Comparison of ENCODE assay signal across 8 cellular contexts in the genomic region with DNA sequence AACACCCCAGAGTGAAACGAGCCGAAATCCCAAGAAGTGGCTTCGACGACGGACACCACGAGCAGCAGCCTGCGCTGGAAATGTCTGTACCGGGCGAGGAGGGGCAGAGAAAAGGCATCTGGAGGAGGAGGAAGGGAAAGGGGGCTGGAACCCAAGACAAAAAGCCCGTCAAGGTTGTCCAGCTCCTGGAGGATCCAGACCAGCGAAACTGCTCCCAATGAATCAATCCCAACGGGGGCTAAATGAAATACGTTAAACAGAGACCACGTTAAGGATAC. TPM values are rescaled to one million over a fixed set of nuclear protein-coding genes. Genes with fewer than 3 reads are reported as not detected.
DNase-seq lines count a peak whose midpoint lies in the region; ATAC-seq and TF ChIP-seq lines count a peak whose summit lies in the region.

No MANE protein-coding gene starts in this region.

- peaks cover 4% of the 10 kb centered on the region for H3K27me3 Mint-ChIP-seq in IgD-negative memory B cell
- H3K27me3 Mint-ChIP-seq in activated T-cell treated with anti-CD3 and anti-CD28 coated beads, Interleukin-2, amount 50 U/mL, for 4 hours (ENCODE audit: low read depth): no peaks in the 10 kb centered on the region

- H3K36me3 Mint-ChIP-seq in IgD-negative memory B cell: no peaks in the 10 kb centered on the region
- H3K36me3 Mint-ChIP-seq in activated T-cell treated with anti-CD3 and anti-CD28 coated beads, Interleukin-2, amount 50 U/mL, for 4 hours (ENCODE audit: insufficient read depth): no peaks in the 10 kb centered on the region

- peak overlapping the region; percentile 77 to 97 (median 86) for H3K27ac Mint-ChIP-seq in IgD-negative memory B cell

- peaks cover 18 to 39% (median 27%) of the 10 kb centered on the region in 3 donors for H3K4me1 Mint-ChIP-seq in IgD-negative memory B cell
- H3K4me1 Mint-ChIP-seq in activated T-cell treated with anti-CD3 and anti-CD28 coated beads, Interleukin-2, amount 50 U/mL, for 4 hours (ENCODE audit: low read depth): peaks cover 34% of the 10 kb centered on the region

- peak overlapping the region; percentile 85 to 98 (median 95) for H3K4me3 Mint-ChIP-seq in IgD-negative memory B cell
- H3K4me3 Mint-ChIP-seq in activated T-cell treated with anti-CD3 and anti-CD28 coated beads, Interleukin-2, amount 50 U/mL, for 4 hours: peak overlapping the region; percentile 89

- no peak for TF ChIP-seq CTCF in omental fat pad (IDR thresholded peaks at IDR 0.05)

- peak; percentile 44 for DNase-seq in NOMO-1 treated with DMSO at 0.1 percent for 48 hours (lab: John Stamatoyannopoulos, UW; ENCODE audit: unreplicated experiment)
- no peak for DNase-seq in NOMO-1 treated with dmso at 0.1 percent for 144 hours (lab: John Stamatoyannopoulos, UW; ENCODE audit: unreplicated experiment)
- no peak for DNase-seq in activated T-cell treated with anti-CD3 and anti-CD28 coated beads, Interleukin-2, amount 50 U/mL, for 4 hours
- DNase-seq in glomerular visceral epithelial cell (ENCODE audit: extremely low spot score): peak; percentile 47
- no peak for DNase-seq in omental fat pad (ENCODE audit: low spot score)
- no peak for DNase-seq in GM19240 (ENCODE audit: insufficient read length, low spot score)

- peak in 1 of 2 donors; percentile 5 for ATAC-seq in activated T-cell treated with anti-CD3 and anti-CD28 coated beads, Interleukin-2, amount 50 U/mL, for 4 hours
- peak; percentile 28 for ATAC-seq in omental fat pad (ENCODE audit: low FRiP score)
- ATAC-seq in HG03571 (IDR thresholded peaks at IDR 0.05; ENCODE audit: unreplicated experiment): no peak

- H3K9me3 Mint-ChIP-seq in IgD-negative memory B cell: no peaks in the 10 kb centered on the region
- H3K9me3 Mint-ChIP-seq in activated T-cell treated with anti-CD3 and anti-CD28 coated beads, Interleukin-2, amount 50 U/mL, for 4 hours: peaks cover 5% of the 10 kb centered on the region

RNA-seq across cellular contexts. Expression of a gene that starts 0.5 kb away (rescaled TPM):
- 4.8 TPM for polyA plus RNA-seq in IgD-negative memory B cell
- 1 to 10 TPM; 6.0 to 7.3 (median 6.2) TPM for total RNA-seq in activated T-cell treated with anti-CD3 and anti-CD28 coated beads, Interleukin-2, amount 50 U/mL, for 4 hours
- 100 to 1,000 TPM in 1 of 4 donors, 10 to 100 TPM in 3; 38.0 to 141 (median 64.3) TPM for total RNA-seq in omental fat pad

Comparison
In these comparisons a context has a peak if more than half of its experiments do, and no peak if none do; other contexts are left out.
1. DNase-seq: peak in NOMO-1 treated with DMSO at 0.1 percent for 48 hours (single experiment) and glomerular visceral epithelial cell (single experiment); none in NOMO-1 treated with dmso at 0.1 percent for 144 hours (single experiment), activated T-cell treated with anti-CD3 and anti-CD28 coated beads, Interleukin-2, amount 50 U/mL, for 4 hours (single experiment), omental fat pad (single experiment) and GM19240 (single experiment).
2. RNA of a gene that starts 0.5 kb away (total RNA-seq): 38.0 to 141 TPM in omental fat pad; 6.0 to 7.3 TPM in activated T-cell treated with anti-CD3 and anti-CD28 coated beads, Interleukin-2, amount 50 U/mL, for 4 hours; every median in the first group is over 4 times any median in the second.